Comparison of ENCODE assay signal across 9 cellular contexts in genomic region chr5:96344678-96345612, GRCh38.
DNase-seq lines count a peak whose midpoint lies in the region; ATAC-seq and TF ChIP-seq lines count a peak whose summit lies in the region.
"Had no signal": no experiment of that assay in that cellular context is flagged by ENCODE, and none has a peak within 500 bp of the region (broad histone marks: within the 10 kb centered on the region; RNA-seq: fewer than 3 reads in every experiment).

No MANE protein-coding gene starts in this region.

- H3K36me3 ChIP-seq in esophagus muscularis mucosa, result no peaks in the 10 kb centered on the region
- no peaks in the 10 kb centered on the region for H3K36me3 ChIP-seq in MG63
- H3K36me3 ChIP-seq: SJSA1 had no signal

- intact Hi-C loops in CD14-positive monocyte (cut with micrococcal nuclease) (loop anchor here in 1 of 2 donors (10.0 kb wide), 1 partner anchor 260 kb away; no protein-coding TSS in a partner anchor), esophagus muscularis mucosa (cut with DNase I) (loop anchor here (2.0 to 10.0 kb wide), 3 partner anchors 258 to 820 kb away; no protein-coding TSS in a partner anchor)

- no peak overlapping the region for H3K27ac Mint-ChIP-seq in CD14-positive monocyte
- H3K27ac Mint-ChIP-seq in nephron, result no peak overlapping the region

- WGBS in esophagus muscularis mucosa, result 43% methylated on average over 6 of the region's 6 CpGs

- H3K9me3 Mint-ChIP-seq in CD14-positive monocyte, result no peaks in the 10 kb centered on the region
- no peaks in the 10 kb centered on the region for H3K9me3 Mint-ChIP-seq in nephron

- TF ChIP-seq POLR2A in GM18505 (IDR thresholded peaks at IDR 0.05; ENCODE audit: borderline replicate concordance, extremely low read depth, insufficient read depth, insufficient read length) (no peak), esophagus muscularis mucosa (IDR thresholded peaks at IDR 0.05; ENCODE audit: low read depth) (no peak)

- no peaks in the 10 kb centered on the region for H3K9me3 ChIP-seq in esophagus muscularis mucosa
- no peaks in the 10 kb centered on the region for H3K9me3 ChIP-seq in MG63
- H3K9me3 ChIP-seq: SJSA1 had no signal

- ATAC-seq in GM18505 (IDR thresholded peaks at IDR 0.05; ENCODE audit: unreplicated experiment), result peak; percentile 86
- peak; percentile 85 for ATAC-seq in HG02763 (IDR thresholded peaks at IDR 0.05; ENCODE audit: unreplicated experiment)

- TF ChIP-seq EP300 in esophagus muscularis mucosa (IDR thresholded peaks at IDR 0.05), result no peak

- peaks cover 0 to 5% (median 0%) of the 10 kb centered on the region in 4 donors for H3K4me1 ChIP-seq in esophagus muscularis mucosa
- H3K4me1 ChIP-seq: SJSA1 had no signal

- H3K4me3 Mint-ChIP-seq in CD14-positive monocyte (no peak overlapping the region), nephron (no peak overlapping the region)

- no peak overlapping the region for H3K27ac ChIP-seq in esophagus muscularis mucosa (replicated peaks in 1 of 4)
- H3K27ac ChIP-seq: SJSA1 had no signal

- no peaks in the 10 kb centered on the region for H3K36me3 Mint-ChIP-seq in CD14-positive monocyte
- H3K36me3 Mint-ChIP-seq in nephron (ENCODE audit: low read depth), result no peaks in the 10 kb centered on the region

- H3K4me1 Mint-ChIP-seq in CD14-positive monocyte (peaks cover 14% of the 10 kb centered on the region), nephron (no peaks in the 10 kb centered on the region)

- DNase-seq in CD14-positive monocyte (ENCODE audit: low spot score), result no peak
- DNase-seq in NCI-H128 (lab: John Stamatoyannopoulos, UW; ENCODE audit: unreplicated experiment), result peak; percentile 14
- DNase-seq in SW480 (ENCODE audit: low spot score), result peak; percentile 82
- no peak for DNase-seq in esophagus muscularis mucosa (ENCODE audit: extremely low spot score)
- DNase-seq in MG63, result no peak

- H3K27me3 ChIP-seq in esophagus muscularis mucosa, result no peaks in the 10 kb centered on the region
- H3K27me3 ChIP-seq in MG63, result no peaks in the 10 kb centered on the region
- H3K27me3 ChIP-seq: SJSA1 had no signal

- TF ChIP-seq CTCF in CD14-positive monocyte (IDR thresholded peaks at IDR 0.05) (peak; percentile 49), esophagus muscularis mucosa (IDR thresholded peaks at IDR 0.05) (peak; percentile 49 to 71 (median 57)), nephron (IDR thresholded peaks at IDR 0.05; ENCODE audit: unreplicated experiment in 3 of 3) (peak; percentile 33 to 64 (median 54))

- H3K27me3 Mint-ChIP-seq in CD14-positive monocyte (ENCODE audit: low read depth in 3 of 3), result no peaks in the 10 kb centered on the region
- H3K27me3 Mint-ChIP-seq in nephron (ENCODE audit: low read depth), result no peaks in the 10 kb centered on the region

- H3K4me3 ChIP-seq in esophagus muscularis mucosa, result no peak overlapping the region
- no peak overlapping the region for H3K4me3 ChIP-seq in MG63
- H3K4me3 ChIP-seq: SJSA1 had no signal

Comparison
In these comparisons a context has a peak if more than half of its experiments do, and no peak if none do; other contexts are left out.
1. DNase-seq: peak in NCI-H128 (single experiment) and SW480 (single experiment); none in CD14-positive monocyte (single experiment), esophagus muscularis mucosa (single experiment) and MG63 (single experiment).
2. Peak in every context shown above with its lines, with median percentiles within 50 percentile points of each other: CTCF ChIP-seq.